In the genomic region with DNA sequence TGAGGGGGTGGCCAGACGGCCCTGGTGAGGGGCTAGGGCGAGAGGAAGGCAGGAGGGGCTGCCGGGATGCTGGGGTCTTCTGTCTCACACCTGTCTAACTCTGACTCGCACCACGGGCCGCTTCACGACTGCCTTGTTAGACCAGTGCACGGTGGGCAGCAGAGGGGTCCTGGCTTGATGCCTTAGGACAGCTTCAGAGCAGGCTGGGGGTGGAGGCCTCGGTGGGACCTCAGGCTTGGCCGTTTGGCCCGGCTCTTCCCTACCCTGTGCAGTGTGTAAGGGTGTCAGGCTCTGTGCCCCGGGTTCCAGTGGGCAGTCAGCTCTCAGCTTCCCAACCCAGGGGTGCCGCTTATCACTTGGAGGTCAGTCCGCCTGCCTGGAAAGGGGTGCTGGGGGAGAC, we compare ENCODE assay signal across 1 cellular context.
TF ChIP-seq lines count a peak whose summit lies in the region.

No MANE protein-coding gene starts in this region.

TF ChIP-seq in H1, 55 proteins besides CTCF, POLR2A, EP300 and RAD21:
- TF ChIP-seq HDAC6 (IDR thresholded peaks at IDR 0.05; ENCODE audit: low read depth, low read length) (no peak), PHF8 (conservative IDR thresholded peaks at IDR 0.05; ENCODE audit: low read depth, low read length) (no peak), TEAD4 (IDR thresholded peaks at IDR 0.05; ENCODE audit: low read depth, low read length) (no peak), KDM1A (IDR thresholded peaks at IDR 0.05; ENCODE audit: borderline replicate concordance, low read length) (no peak), JUND (IDR thresholded peaks at IDR 0.05; ENCODE audit: low read length) (no peak), NRF1 (IDR thresholded peaks at IDR 0.05; ENCODE audit: low read depth, low read length) (no peak), RBBP5 (IDR thresholded peaks at IDR 0.05; ENCODE audit: borderline replicate concordance, low read depth, low read length) (no peak), RXRA (IDR thresholded peaks at IDR 0.05; ENCODE audit: insufficient read depth, low read depth, low read length) (no peak), SP1 (IDR thresholded peaks at IDR 0.05; ENCODE audit: low read depth, low read length) (no peak)
